1 cellular context compared by ENCODE assay signal in the genomic region with DNA sequence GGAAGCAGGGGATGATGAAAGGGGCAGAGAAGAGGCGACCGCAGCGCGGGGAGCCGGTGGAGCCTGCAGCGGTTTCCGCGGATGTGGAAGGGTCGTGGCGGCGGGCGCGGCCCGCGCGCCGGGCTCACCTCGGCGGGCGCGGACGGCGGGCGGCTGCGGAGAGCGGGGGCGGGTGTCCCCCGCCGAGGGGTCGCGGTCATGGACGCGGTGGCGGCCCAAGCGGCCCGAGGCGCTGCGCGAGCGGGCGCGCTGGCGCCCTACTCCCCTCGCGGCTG.
TF ChIP-seq lines count a peak whose summit lies in the region.

No MANE protein-coding gene starts in this region.

TF ChIP-seq in K562, 482 proteins besides CTCF, POLR2A, EP300 and RAD21 (continued from another document):
- TF ChIP-seq, protein P1, sequence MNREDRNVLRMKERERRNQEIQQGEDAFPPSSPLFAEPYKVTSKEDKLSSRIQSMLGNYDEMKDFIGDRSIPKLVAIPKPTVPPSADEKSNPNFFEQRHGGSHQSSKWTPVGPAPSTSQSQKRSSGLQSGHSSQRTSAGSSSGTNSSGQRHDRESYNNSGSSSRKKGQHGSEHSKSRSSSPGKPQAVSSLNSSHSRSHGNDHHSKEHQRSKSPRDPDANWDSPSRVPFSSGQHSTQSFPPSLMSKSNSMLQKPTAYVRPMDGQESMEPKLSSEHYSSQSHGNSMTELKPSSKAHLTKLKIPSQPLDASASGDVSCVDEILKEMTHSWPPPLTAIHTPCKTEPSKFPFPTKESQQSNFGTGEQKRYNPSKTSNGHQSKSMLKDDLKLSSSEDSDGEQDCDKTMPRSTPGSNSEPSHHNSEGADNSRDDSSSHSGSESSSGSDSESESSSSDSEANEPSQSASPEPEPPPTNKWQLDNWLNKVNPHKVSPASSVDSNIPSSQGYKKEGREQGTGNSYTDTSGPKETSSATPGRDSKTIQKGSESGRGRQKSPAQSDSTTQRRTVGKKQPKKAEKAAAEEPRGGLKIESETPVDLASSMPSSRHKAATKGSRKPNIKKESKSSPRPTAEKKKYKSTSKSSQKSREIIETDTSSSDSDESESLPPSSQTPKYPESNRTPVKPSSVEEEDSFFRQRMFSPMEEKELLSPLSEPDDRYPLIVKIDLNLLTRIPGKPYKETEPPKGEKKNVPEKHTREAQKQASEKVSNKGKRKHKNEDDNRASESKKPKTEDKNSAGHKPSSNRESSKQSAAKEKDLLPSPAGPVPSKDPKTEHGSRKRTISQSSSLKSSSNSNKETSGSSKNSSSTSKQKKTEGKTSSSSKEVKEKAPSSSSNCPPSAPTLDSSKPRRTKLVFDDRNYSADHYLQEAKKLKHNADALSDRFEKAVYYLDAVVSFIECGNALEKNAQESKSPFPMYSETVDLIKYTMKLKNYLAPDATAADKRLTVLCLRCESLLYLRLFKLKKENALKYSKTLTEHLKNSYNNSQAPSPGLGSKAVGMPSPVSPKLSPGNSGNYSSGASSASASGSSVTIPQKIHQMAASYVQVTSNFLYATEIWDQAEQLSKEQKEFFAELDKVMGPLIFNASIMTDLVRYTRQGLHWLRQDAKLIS (CRISPR knock-in tag; IDR thresholded peaks at IDR 0.05): no peak
- TF ChIP-seq BRD9 (IDR thresholded peaks at IDR 0.05; ENCODE audit: low read depth, partially characterized antibody) (no peak), NONO (IDR thresholded peaks at IDR 0.05; ENCODE audit: low read depth in 2 of 2, low read length in 1 of 2) (0 out of 4 replicates have a peak, but pooled peaks of 1 of the 2 experiments have one; percentile 25), SAP30 (IDR thresholded peaks at IDR 0.05; ENCODE audit: borderline replicate concordance, insufficient read depth, low read depth, low read length, poor library complexity, severe bottlenecking) (peak; percentile 29), RB1 (IDR thresholded peaks at IDR 0.05; ENCODE audit: low read depth) (peak; percentile 42), GTF2A2 (tag; IDR thresholded peaks at IDR 0.05) (0 out of 2 replicates have a peak, but pooled peaks have one; percentile 23), GATAD2B (IDR thresholded peaks at IDR 0.05; ENCODE audit: borderline replicate concordance) (peak; percentile 54), SIN3B (IDR thresholded peaks at IDR 0.05; ENCODE audit: low read depth) (0 out of 2 replicates have a peak, but pooled peaks have one; percentile 11), ERF (CRISPR knock-in tag; IDR thresholded peaks at IDR 0.05) (peak; percentile 65; the same call in 1 of the 2 replicates), ZBTB7A (IDR thresholded peaks at IDR 0.05; ENCODE audit: borderline replicate concordance, control insufficient read depth, low read depth, low read length) (peak; percentile 93; the same call in 1 of the 2 replicates), ZNF124 (CRISPR knock-in tag; IDR thresholded peaks at IDR 0.05) (no peak), CHD1 (IDR thresholded peaks at IDR 0.05; ENCODE audit: low read length) (peak; percentile 42), ZEB2 (IDR thresholded peaks at IDR 0.05) (no peak)
- TF ChIP-seq, protein P2, sequence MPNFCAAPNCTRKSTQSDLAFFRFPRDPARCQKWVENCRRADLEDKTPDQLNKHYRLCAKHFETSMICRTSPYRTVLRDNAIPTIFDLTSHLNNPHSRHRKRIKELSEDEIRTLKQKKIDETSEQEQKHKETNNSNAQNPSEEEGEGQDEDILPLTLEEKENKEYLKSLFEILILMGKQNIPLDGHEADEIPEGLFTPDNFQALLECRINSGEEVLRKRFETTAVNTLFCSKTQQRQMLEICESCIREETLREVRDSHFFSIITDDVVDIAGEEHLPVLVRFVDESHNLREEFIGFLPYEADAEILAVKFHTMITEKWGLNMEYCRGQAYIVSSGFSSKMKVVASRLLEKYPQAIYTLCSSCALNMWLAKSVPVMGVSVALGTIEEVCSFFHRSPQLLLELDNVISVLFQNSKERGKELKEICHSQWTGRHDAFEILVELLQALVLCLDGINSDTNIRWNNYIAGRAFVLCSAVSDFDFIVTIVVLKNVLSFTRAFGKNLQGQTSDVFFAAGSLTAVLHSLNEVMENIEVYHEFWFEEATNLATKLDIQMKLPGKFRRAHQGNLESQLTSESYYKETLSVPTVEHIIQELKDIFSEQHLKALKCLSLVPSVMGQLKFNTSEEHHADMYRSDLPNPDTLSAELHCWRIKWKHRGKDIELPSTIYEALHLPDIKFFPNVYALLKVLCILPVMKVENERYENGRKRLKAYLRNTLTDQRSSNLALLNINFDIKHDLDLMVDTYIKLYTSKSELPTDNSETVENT (CRISPR knock-in tag; IDR thresholded peaks at IDR 0.05): 0 out of 2 replicates have a peak, but pooled peaks have one; percentile 44
- TF ChIP-seq, protein P3, sequence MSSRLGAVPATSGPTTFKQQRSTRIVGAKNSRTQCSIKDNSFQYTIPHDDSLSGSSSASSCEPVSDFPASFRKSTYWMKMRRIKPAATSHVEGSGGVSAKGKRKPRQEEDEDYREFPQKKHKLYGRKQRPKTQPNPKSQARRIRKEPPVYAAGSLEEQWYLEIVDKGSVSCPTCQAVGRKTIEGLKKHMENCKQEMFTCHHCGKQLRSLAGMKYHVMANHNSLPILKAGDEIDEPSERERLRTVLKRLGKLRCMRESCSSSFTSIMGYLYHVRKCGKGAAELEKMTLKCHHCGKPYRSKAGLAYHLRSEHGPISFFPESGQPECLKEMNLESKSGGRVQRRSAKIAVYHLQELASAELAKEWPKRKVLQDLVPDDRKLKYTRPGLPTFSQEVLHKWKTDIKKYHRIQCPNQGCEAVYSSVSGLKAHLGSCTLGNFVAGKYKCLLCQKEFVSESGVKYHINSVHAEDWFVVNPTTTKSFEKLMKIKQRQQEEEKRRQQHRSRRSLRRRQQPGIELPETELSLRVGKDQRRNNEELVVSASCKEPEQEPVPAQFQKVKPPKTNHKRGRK (tag; IDR thresholded peaks at IDR 0.05): 0 out of 2 replicates have a peak, but pooled peaks have one; percentile 20
